1 cellular context compared by ENCODE assay signal in the genomic region with DNA sequence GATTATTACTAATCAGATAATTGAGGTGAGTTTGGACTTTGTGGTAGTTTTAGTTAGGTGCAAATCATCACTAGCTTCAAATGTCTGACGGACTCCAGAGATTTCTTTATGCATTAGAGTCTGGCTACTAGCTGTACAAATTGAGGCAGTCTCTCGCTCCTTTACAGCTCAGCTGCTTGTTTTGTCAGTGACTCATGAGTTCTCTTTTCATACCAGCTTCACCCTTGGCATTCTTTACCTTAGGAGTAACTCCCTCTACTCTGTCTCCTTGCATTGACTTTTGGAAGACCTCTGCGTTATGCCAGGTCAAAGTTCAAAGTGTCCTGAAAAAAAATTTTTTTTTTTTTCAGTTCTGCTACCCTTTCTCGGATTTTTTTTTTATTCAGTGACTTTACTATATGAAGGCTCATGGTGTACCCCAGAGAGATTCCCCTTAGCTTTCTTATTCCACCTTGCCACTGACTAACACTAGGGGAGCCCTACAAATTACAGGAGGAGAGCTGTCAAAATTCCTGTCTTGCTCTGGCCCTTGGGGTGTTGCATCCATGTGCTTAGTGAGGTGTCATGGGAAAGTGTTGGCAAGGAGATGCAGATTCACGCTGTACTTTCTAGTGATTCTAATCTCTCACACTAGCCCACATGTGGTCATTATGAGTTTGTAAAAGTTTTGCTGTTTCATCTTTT.
TF ChIP-seq lines count a peak whose summit lies in the region.

No MANE protein-coding gene starts in this region.

TF ChIP-seq in H1, 55 proteins besides CTCF, POLR2A, EP300 and RAD21:
- TF ChIP-seq, protein P1, sequence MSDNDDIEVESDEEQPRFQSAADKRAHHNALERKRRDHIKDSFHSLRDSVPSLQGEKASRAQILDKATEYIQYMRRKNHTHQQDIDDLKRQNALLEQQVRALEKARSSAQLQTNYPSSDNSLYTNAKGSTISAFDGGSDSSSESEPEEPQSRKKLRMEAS (IDR thresholded peaks at IDR 0.05) = peak; percentile 55
- TF ChIP-seq, protein P2, sequence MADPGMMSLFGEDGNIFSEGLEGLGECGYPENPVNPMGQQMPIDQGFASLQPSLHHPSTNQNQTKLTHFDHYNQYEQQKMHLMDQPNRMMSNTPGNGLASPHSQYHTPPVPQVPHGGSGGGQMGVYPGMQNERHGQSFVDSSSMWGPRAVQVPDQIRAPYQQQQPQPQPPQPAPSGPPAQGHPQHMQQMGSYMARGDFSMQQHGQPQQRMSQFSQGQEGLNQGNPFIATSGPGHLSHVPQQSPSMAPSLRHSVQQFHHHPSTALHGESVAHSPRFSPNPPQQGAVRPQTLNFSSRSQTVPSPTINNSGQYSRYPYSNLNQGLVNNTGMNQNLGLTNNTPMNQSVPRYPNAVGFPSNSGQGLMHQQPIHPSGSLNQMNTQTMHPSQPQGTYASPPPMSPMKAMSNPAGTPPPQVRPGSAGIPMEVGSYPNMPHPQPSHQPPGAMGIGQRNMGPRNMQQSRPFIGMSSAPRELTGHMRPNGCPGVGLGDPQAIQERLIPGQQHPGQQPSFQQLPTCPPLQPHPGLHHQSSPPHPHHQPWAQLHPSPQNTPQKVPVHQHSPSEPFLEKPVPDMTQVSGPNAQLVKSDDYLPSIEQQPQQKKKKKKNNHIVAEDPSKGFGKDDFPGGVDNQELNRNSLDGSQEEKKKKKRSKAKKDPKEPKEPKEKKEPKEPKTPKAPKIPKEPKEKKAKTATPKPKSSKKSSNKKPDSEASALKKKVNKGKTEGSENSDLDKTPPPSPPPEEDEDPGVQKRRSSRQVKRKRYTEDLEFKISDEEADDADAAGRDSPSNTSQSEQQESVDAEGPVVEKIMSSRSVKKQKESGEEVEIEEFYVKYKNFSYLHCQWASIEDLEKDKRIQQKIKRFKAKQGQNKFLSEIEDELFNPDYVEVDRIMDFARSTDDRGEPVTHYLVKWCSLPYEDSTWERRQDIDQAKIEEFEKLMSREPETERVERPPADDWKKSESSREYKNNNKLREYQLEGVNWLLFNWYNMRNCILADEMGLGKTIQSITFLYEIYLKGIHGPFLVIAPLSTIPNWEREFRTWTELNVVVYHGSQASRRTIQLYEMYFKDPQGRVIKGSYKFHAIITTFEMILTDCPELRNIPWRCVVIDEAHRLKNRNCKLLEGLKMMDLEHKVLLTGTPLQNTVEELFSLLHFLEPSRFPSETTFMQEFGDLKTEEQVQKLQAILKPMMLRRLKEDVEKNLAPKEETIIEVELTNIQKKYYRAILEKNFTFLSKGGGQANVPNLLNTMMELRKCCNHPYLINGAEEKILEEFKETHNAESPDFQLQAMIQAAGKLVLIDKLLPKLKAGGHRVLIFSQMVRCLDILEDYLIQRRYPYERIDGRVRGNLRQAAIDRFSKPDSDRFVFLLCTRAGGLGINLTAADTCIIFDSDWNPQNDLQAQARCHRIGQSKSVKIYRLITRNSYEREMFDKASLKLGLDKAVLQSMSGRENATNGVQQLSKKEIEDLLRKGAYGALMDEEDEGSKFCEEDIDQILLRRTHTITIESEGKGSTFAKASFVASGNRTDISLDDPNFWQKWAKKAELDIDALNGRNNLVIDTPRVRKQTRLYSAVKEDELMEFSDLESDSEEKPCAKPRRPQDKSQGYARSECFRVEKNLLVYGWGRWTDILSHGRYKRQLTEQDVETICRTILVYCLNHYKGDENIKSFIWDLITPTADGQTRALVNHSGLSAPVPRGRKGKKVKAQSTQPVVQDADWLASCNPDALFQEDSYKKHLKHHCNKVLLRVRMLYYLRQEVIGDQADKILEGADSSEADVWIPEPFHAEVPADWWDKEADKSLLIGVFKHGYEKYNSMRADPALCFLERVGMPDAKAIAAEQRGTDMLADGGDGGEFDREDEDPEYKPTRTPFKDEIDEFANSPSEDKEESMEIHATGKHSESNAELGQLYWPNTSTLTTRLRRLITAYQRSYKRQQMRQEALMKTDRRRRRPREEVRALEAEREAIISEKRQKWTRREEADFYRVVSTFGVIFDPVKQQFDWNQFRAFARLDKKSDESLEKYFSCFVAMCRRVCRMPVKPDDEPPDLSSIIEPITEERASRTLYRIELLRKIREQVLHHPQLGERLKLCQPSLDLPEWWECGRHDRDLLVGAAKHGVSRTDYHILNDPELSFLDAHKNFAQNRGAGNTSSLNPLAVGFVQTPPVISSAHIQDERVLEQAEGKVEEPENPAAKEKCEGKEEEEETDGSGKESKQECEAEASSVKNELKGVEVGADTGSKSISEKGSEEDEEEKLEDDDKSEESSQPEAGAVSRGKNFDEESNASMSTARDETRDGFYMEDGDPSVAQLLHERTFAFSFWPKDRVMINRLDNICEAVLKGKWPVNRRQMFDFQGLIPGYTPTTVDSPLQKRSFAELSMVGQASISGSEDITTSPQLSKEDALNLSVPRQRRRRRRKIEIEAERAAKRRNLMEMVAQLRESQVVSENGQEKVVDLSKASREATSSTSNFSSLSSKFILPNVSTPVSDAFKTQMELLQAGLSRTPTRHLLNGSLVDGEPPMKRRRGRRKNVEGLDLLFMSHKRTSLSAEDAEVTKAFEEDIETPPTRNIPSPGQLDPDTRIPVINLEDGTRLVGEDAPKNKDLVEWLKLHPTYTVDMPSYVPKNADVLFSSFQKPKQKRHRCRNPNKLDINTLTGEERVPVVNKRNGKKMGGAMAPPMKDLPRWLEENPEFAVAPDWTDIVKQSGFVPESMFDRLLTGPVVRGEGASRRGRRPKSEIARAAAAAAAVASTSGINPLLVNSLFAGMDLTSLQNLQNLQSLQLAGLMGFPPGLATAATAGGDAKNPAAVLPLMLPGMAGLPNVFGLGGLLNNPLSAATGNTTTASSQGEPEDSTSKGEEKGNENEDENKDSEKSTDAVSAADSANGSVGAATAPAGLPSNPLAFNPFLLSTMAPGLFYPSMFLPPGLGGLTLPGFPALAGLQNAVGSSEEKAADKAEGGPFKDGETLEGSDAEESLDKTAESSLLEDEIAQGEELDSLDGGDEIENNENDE (IDR thresholded peaks at IDR 0.05; ENCODE audit: insufficient replicate concordance, low read length) = no peak
- TF ChIP-seq, protein P3, sequence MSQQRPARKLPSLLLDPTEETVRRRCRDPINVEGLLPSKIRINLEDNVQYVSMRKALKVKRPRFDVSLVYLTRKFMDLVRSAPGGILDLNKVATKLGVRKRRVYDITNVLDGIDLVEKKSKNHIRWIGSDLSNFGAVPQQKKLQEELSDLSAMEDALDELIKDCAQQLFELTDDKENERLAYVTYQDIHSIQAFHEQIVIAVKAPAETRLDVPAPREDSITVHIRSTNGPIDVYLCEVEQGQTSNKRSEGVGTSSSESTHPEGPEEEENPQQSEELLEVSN (IDR thresholded peaks at IDR 0.05) = 0 out of 2 replicates have a peak, but pooled peaks have one; percentile 13
